In genomic region chr7:120441850-120442249, GRCh38 we compare ENCODE assay signal across 12 cellular contexts.
A peak's percentile ranks its signal among the peaks of the same experiment; 100 is the strongest.
DNase-seq lines count a peak whose midpoint lies in the region; ATAC-seq and TF ChIP-seq lines count a peak whose summit lies in the region.
"Had no signal": no experiment of that assay in that cellular context is flagged by ENCODE, and none has a peak within 500 bp of the region (broad histone marks: within the 10 kb centered on the region; RNA-seq: fewer than 3 reads in every experiment).

No MANE protein-coding gene starts in this region.

- CTCF ChIA-PET in CD8-positive, alpha-beta T cell (lab: Charles Lee): no interaction called here

- no peaks in the 10 kb centered on the region for H3K36me3 Mint-ChIP-seq in CD8-positive, alpha-beta T cell

- ATAC-seq in GM18498 (IDR thresholded peaks at IDR 0.05; ENCODE audit: unreplicated experiment): peak; percentile 93
- peak; percentile 85 for ATAC-seq in GM19452 (IDR thresholded peaks at IDR 0.05; ENCODE audit: unreplicated experiment)
- ATAC-seq in HG02763 (IDR thresholded peaks at IDR 0.05; ENCODE audit: unreplicated experiment): peak; percentile 90
- peak; percentile 90 for ATAC-seq in HG03378 (IDR thresholded peaks at IDR 0.05; ENCODE audit: unreplicated experiment)
- no peak for ATAC-seq in CD8-positive, alpha-beta T cell

- no peak overlapping the region for H3K4me3 Mint-ChIP-seq in CD8-positive, alpha-beta T cell
- H3K4me3 Mint-ChIP-seq: T-helper 2 cell treated with Interferon-gamma antibody and Interleukin-4, amounts not matched to agents 5 μg/mL and 100 μg/mL, for 36 hours had no signal

- H3K27me3 ChIP-seq in CD8-positive, alpha-beta T cell (ENCODE audit: insufficient read depth, low read length): no peaks in the 10 kb centered on the region

- no peaks in the 10 kb centered on the region for H3K9me3 ChIP-seq in CD8-positive, alpha-beta T cell (ENCODE audit: low read length)

- no peak for TF ChIP-seq CTCF in CD8-positive, alpha-beta T cell (IDR thresholded peaks at IDR 0.05)

- peaks cover 7% of the 10 kb centered on the region for H3K9me3 Mint-ChIP-seq in CD8-positive, alpha-beta T cell

- POLR2A ChIA-PET in CD8-positive, alpha-beta T cell (lab: Charles Lee): no interaction called here

- no peaks in the 10 kb centered on the region for H3K4me1 ChIP-seq in CD8-positive, alpha-beta T cell (ENCODE audit: insufficient read depth, low read length)

- no peaks in the 10 kb centered on the region for H3K27me3 Mint-ChIP-seq in CD8-positive, alpha-beta T cell (ENCODE audit: low read depth)

- DNase-seq in CD8-positive, alpha-beta T cell: no peak
- DNase-seq in NCI-H2171 (lab: John Stamatoyannopoulos, UW) (no peak), Ammon's horn (ENCODE audit: low spot score) (no peak), islet precursor cell (no peak)
- DNase-seq: EL, NCI-H2029 had no signal

- intact Hi-C loops in CD8-positive, alpha-beta T cell (cut with DNase I, micrococcal nuclease): no loop called here

- H3K27ac ChIP-seq in CD8-positive, alpha-beta T cell (ENCODE audit: low read depth, low read length): no peak overlapping the region
- H3K27ac ChIP-seq: KMS-11 had no signal

- no peaks in the 10 kb centered on the region for H3K36me3 ChIP-seq in CD8-positive, alpha-beta T cell (ENCODE audit: insufficient read depth, low read length)

- no peaks in the 10 kb centered on the region for H3K4me1 Mint-ChIP-seq in CD8-positive, alpha-beta T cell (ENCODE audit: low read depth)

- no peak overlapping the region for H3K27ac Mint-ChIP-seq in CD8-positive, alpha-beta T cell
- H3K27ac Mint-ChIP-seq: T-helper 2 cell treated with Interferon-gamma antibody and Interleukin-4, amounts not matched to agents 5 μg/mL and 100 μg/mL, for 36 hours had no signal

- no peak overlapping the region for H3K4me3 ChIP-seq in CD8-positive, alpha-beta T cell (ENCODE audit: low read depth, low read length)
